Comparison of ENCODE assay signal across 1 cellular context in genomic region chr9:90755509-90756371, GRCh38.
TF ChIP-seq lines count a peak whose summit lies in the region.

No MANE protein-coding gene starts in this region.

TF ChIP-seq in GM12878, 131 proteins besides CTCF, POLR2A, EP300 and RAD21 (continued from another document):
- TF ChIP-seq BCL3 (IDR thresholded peaks at IDR 0.05; ENCODE audit: borderline replicate concordance, insufficient read depth, low read depth, low read length, poor library complexity, severe bottlenecking), result peak; percentile 17
- TF ChIP-seq SMARCA5 (IDR thresholded peaks at IDR 0.05), result 0 out of 2 replicates have a peak, but pooled peaks have one; percentile 21
TF ChIP-seq in GM12878: peak in this region for 6; not testable (repeated sequence) for 125.
